ENCODE assay signal across 28 cellular contexts in genomic region chr1:33167650-33168447, GRCh38. TPM values are rescaled to one million over a fixed set of nuclear protein-coding genes. Genes with fewer than 3 reads are reported as not detected.
A peak's percentile ranks its signal among the peaks of the same experiment; 100 is the strongest.
DNase-seq lines count a peak whose midpoint lies in the region; ATAC-seq, FAIRE-seq and TF ChIP-seq lines count a peak whose summit lies in the region.
"Had no signal": no experiment of that assay in that cellular context is flagged by ENCODE, and none has a peak within 500 bp of the region (broad histone marks: within the 10 kb centered on the region; RNA-seq: fewer than 3 reads in every experiment).

No MANE protein-coding gene starts in this region.

- peak; percentile 51 for DNase-seq in EL
- no peak for DNase-seq in glutamatergic neuron
- peak; percentile 12 for DNase-seq in renal cortical epithelial cell (ENCODE audit: low read depth)
- DNase-seq in amygdala (lab: John Stamatoyannopoulos, UW) = no peak
- DNase-seq in NCI-H446 (lab: John Stamatoyannopoulos, UW) = no peak
- no peak for DNase-seq in frontal cortex (ENCODE audit: low spot score in 2 of 2)
- DNase-seq: activated CD4-positive, alpha-beta T cell treated with anti-CD3 and anti-CD28 coated beads, Interleukin-2, amount 10 ng/mL, durations not matched to agents 7 days and 5 days; activated CD8-positive, alpha-beta memory T cell treated with anti-CD3 and anti-CD28 coated beads, Interleukin-2, amount 10 ng/mL, durations not matched to agents 7 days and 5 days; activated naive CD4-positive, alpha-beta T cell treated with anti-CD3 and anti-CD28 coated beads, Interleukin-2, amount 50 U/mL, for 16 hours; anterior cingulate cortex; CD8-positive, alpha-beta memory T cell; dermis blood vessel endothelial cell; kidney; NCI-H1092 treated with DMSO at 0.1 percent for 48 hours; NCI-H1930; NCI-H526 treated with DMSO at 0.1 percent for 48 hours; right lobe of liver; SHP77 treated with DMSO at 0.1 percent for 48 hours; stimulated activated CD4-positive, alpha-beta T cell treated with anti-CD3 and anti-CD28 coated beads, Interleukin-4, amount 100 ng/mL, for 24 hours; WERI-Rb-1 had no signal

- peak overlapping the region; percentile 16 for H3K4me3 Mint-ChIP-seq in glutamatergic neuron (ENCODE audit: unreplicated experiment)
- H3K4me3 Mint-ChIP-seq: activated CD4-positive, alpha-beta T cell treated with anti-CD3 and anti-CD28 coated beads, Interleukin-2, amount 10 ng/mL, durations not matched to agents 7 days and 5 days; activated CD8-positive, alpha-beta memory T cell treated with anti-CD3 and anti-CD28 coated beads, Interleukin-2, amount 10 ng/mL, durations not matched to agents 7 days and 5 days; B cell; neural progenitor cell; stimulated activated effector memory CD8-positive, alpha-beta T cell treated with anti-CD3 and anti-CD28 coated beads, Interleukin-12 subunit alpha, Interleukin-12 subunit beta, amount 100 ng/mL, for 72 hours had no signal

- peaks cover 15% of the 10 kb centered on the region for H3K36me3 Mint-ChIP-seq in glutamatergic neuron (ENCODE audit: unreplicated experiment)
- H3K36me3 Mint-ChIP-seq: activated CD8-positive, alpha-beta memory T cell treated with anti-CD3 and anti-CD28 coated beads, Interleukin-2, amount 10 ng/mL, durations not matched to agents 7 days and 5 days had no signal

- no peak for FAIRE-seq in frontal cortex (lab: Jason Lieb, UNC)
- FAIRE-seq: H1, kidney had no signal

- H3K27ac Mint-ChIP-seq in glutamatergic neuron (ENCODE audit: unreplicated experiment) = peak overlapping the region; percentile 62
- H3K27ac Mint-ChIP-seq: activated CD4-positive, alpha-beta T cell treated with anti-CD3 and anti-CD28 coated beads, Interleukin-2, amount 10 ng/mL, durations not matched to agents 7 days and 5 days; activated CD8-positive, alpha-beta memory T cell treated with anti-CD3 and anti-CD28 coated beads, Interleukin-2, amount 10 ng/mL, durations not matched to agents 7 days and 5 days; B cell; stimulated activated effector memory CD8-positive, alpha-beta T cell treated with anti-CD3 and anti-CD28 coated beads, Interleukin-12 subunit alpha, Interleukin-12 subunit beta, amount 100 ng/mL, for 72 hours had no signal

- H3K27me3 Mint-ChIP-seq in glutamatergic neuron (ENCODE audit: unreplicated experiment) = peaks cover 11% of the 10 kb centered on the region
- H3K27me3 Mint-ChIP-seq: activated CD4-positive, alpha-beta T cell treated with anti-CD3 and anti-CD28 coated beads, Interleukin-2, amount 10 ng/mL, durations not matched to agents 7 days and 5 days; activated CD8-positive, alpha-beta memory T cell treated with anti-CD3 and anti-CD28 coated beads, Interleukin-2, amount 10 ng/mL, durations not matched to agents 7 days and 5 days; B cell had no signal

- H3K4me1 Mint-ChIP-seq in glutamatergic neuron (ENCODE audit: low read depth, unreplicated experiment) = peaks cover 47% of the 10 kb centered on the region

- peak overlapping the region; percentile 91 for H3K27ac ChIP-seq in angular gyrus (ENCODE audit: low read depth, low read length)
- H3K27ac ChIP-seq: neural progenitor cell, right lobe of liver, suprapubic skin, WERI-Rb-1 had no signal

- no peak for TF ChIP-seq CTCF in glutamatergic neuron (IDR thresholded peaks at IDR 0.05; ENCODE audit: partially characterized antibody, unreplicated experiment)

- no peak for ATAC-seq in HG03378 (IDR thresholded peaks at IDR 0.05; ENCODE audit: unreplicated experiment)
- ATAC-seq: activated CD8-positive, alpha-beta memory T cell treated with anti-CD3 and anti-CD28 coated beads, Interleukin-2, amount 10 ng/mL, durations not matched to agents 7 days and 5 days; Panc1; right lobe of liver; stimulated activated effector memory CD8-positive, alpha-beta T cell treated with anti-CD3 and anti-CD28 coated beads, Interleukin-12 subunit alpha, Interleukin-12 subunit beta, amount 100 ng/mL, for 72 hours had no signal

- H3K9me3 Mint-ChIP-seq in glutamatergic neuron (ENCODE audit: unreplicated experiment) = peaks cover 13% of the 10 kb centered on the region
- H3K9me3 Mint-ChIP-seq: activated CD4-positive, alpha-beta T cell treated with anti-CD3 and anti-CD28 coated beads, Interleukin-2, amount 10 ng/mL, durations not matched to agents 7 days and 5 days; CD8-positive, alpha-beta memory T cell; stimulated activated effector memory CD8-positive, alpha-beta T cell treated with anti-CD3 and anti-CD28 coated beads, Interleukin-12 subunit alpha, Interleukin-12 subunit beta, amount 100 ng/mL, for 72 hours had no signal

RNA-seq across cellular contexts. Expression of gene TRIM62, which starts 14.0 kb away (rescaled TPM):
- total RNA-seq in glutamatergic neuron (ENCODE audit: unreplicated experiment) (95.7 TPM), renal cortical epithelial cell (1.6 and 6.4 TPM in 2 replicates), frontal cortex (3.3 TPM)

Comparison
In these comparisons a context has a peak if more than half of its experiments do, and no peak if none do; other contexts are left out.
1. DNase-seq: peak in EL (single experiment) and renal cortical epithelial cell (single experiment); none in glutamatergic neuron (single experiment), amygdala (0 of 56), NCI-H446 (0 of 2) and frontal cortex (0 of 2).
2. RNA of gene TRIM62, which starts 14.0 kb away (total RNA-seq): 95.7 TPM in glutamatergic neuron (single experiment); 1.6 to 6.4 TPM in renal cortical epithelial cell and 3.3 TPM in frontal cortex (single experiment); every median in the first group is over 10 times any median in the second.